Comparison of ENCODE assay signal across 8 cellular contexts in genomic region chr3:133573054-133573628, GRCh38. TPM values are rescaled to one million over a fixed set of nuclear protein-coding genes. Genes with fewer than 3 reads are reported as not detected.
DNase-seq lines count a peak whose midpoint lies in the region; ATAC-seq and TF ChIP-seq lines count a peak whose summit lies in the region.

No MANE protein-coding gene starts in this region.

- peaks cover 14% of the 10 kb centered on the region for H3K36me3 ChIP-seq in suprapubic skin

- peak in 1 of 2 donors; percentile 66 for TF ChIP-seq POLR2A in suprapubic skin (IDR thresholded peaks at IDR 0.05)

- peak; percentile 75 for ATAC-seq in GM21576 (IDR thresholded peaks at IDR 0.05; ENCODE audit: unreplicated experiment)

- under 1% methylated on average over 33 of the region's 33 CpGs for WGBS in suprapubic skin

- in situ Hi-C loops in Caki2 (cut with HindIII; ENCODE audit: low pct_unique_long_range_greater_than_20kb, low sequenced_read_pairs) = no loop called here
- in situ Hi-C loops in KBM-7 (cut with MboI; ENCODE audit: low pct_unique_long_range_greater_than_20kb, low sequenced_read_pairs) = no loop called here

- peak overlapping the region; percentile 77 for H3K4me3 Mint-ChIP-seq in activated T-cell treated with anti-CD3 and anti-CD28 coated beads, Interleukin-2, amount 50 U/mL, for 24 hours
- H3K4me3 Mint-ChIP-seq in neural crest cell = peak overlapping the region; percentile 96

- H3K36me3 Mint-ChIP-seq in activated T-cell treated with anti-CD3 and anti-CD28 coated beads, Interleukin-2, amount 50 U/mL, for 24 hours (ENCODE audit: low read depth) = peaks cover 38% of the 10 kb centered on the region
- peaks cover 4% of the 10 kb centered on the region for H3K36me3 Mint-ChIP-seq in neural crest cell (ENCODE audit: low read depth)

- DNase-seq in Caki2 (ENCODE audit: low read depth) (peak; percentile 100), KBM-7 (peak; percentile 100), fibroblast of pulmonary artery (ENCODE audit: low read depth) (peak; percentile 100), neural crest cell (ENCODE audit: low read depth, low spot score) (peak; percentile 99), suprapubic skin (ENCODE audit: low spot score in 2 of 2) (peak; percentile 100), SKM-1 treated with dmso at 0.1 percent for 144 hours (lab: John Stamatoyannopoulos, UW; ENCODE audit: unreplicated experiment) (no peak)
- DNase-seq in activated T-cell treated with anti-CD3 and anti-CD28 coated beads, Interleukin-2, amount 50 U/mL, for 24 hours = peak; percentile 100

- no peak for TF ChIP-seq EP300 in suprapubic skin (IDR thresholded peaks at IDR 0.05)

- peak overlapping the region; percentile 96 for H3K27ac Mint-ChIP-seq in activated T-cell treated with anti-CD3 and anti-CD28 coated beads, Interleukin-2, amount 50 U/mL, for 24 hours
- peak overlapping the region; percentile 95 for H3K27ac Mint-ChIP-seq in neural crest cell (ENCODE audit: unreplicated experiment)

- peaks cover 45% of the 10 kb centered on the region for H3K4me1 ChIP-seq in suprapubic skin

- H3K4me1 Mint-ChIP-seq in activated T-cell treated with anti-CD3 and anti-CD28 coated beads, Interleukin-2, amount 50 U/mL, for 24 hours (ENCODE audit: low read depth) = peaks cover 53% of the 10 kb centered on the region
- H3K4me1 Mint-ChIP-seq in neural crest cell = peaks cover 48% of the 10 kb centered on the region

- TF ChIP-seq CTCF in fibroblast of pulmonary artery (IDR thresholded peaks at IDR 0.05; ENCODE audit: low read length, missing control alignments) (no peak), neural crest cell (conservative IDR thresholded peaks at IDR 0.05) (no peak), suprapubic skin (IDR thresholded peaks at IDR 0.05) (peak in 1 of 2 donors; percentile 21)

- H3K27me3 Mint-ChIP-seq in activated T-cell treated with anti-CD3 and anti-CD28 coated beads, Interleukin-2, amount 50 U/mL, for 24 hours = no peaks in the 10 kb centered on the region
- H3K27me3 Mint-ChIP-seq in neural crest cell (ENCODE audit: low read depth) = no peaks in the 10 kb centered on the region

- no peaks in the 10 kb centered on the region for H3K27me3 ChIP-seq in suprapubic skin

- no peaks in the 10 kb centered on the region for H3K9me3 Mint-ChIP-seq in activated T-cell treated with anti-CD3 and anti-CD28 coated beads, Interleukin-2, amount 50 U/mL, for 24 hours
- H3K9me3 Mint-ChIP-seq in neural crest cell = no peaks in the 10 kb centered on the region

- peak overlapping the region; percentile 84 for H3K4me3 ChIP-seq in fibroblast of pulmonary artery (replicated peaks; ENCODE audit: low read depth, low read length)
- H3K4me3 ChIP-seq in suprapubic skin = peak overlapping the region; percentile 89

- H3K9me3 ChIP-seq in suprapubic skin = no peaks in the 10 kb centered on the region

- H3K27ac ChIP-seq in suprapubic skin = peak overlapping the region; percentile 99

RNA-seq across cellular contexts. Expression of gene CDV3, which starts 0.3 kb away (rescaled TPM):
- total RNA-seq in Caki2 (2014; rRNA removed; shearing (Covaris generic); ENCODE audit: low replicate concordance) = 49.6 and 71.3 TPM in 2 replicates
- 166 and 174 TPM in 2 replicates for total RNA-seq in neural crest cell
- 100 to 1,000 TPM in 2 of 4 donors, 10 to 100 TPM in 2; 75.9 to 122 (median 98.7) TPM for total RNA-seq in suprapubic skin
